1 cellular context compared by ENCODE assay signal in genomic region chr1:220990417-220991337, GRCh38.
TF ChIP-seq lines count a peak whose summit lies in the region.

No MANE protein-coding gene starts in this region.

TF ChIP-seq in HEK293, 187 proteins besides CTCF, POLR2A, EP300 and RAD21 (continued from another document and continues in another):
- no peak for TF ChIP-seq TSHZ1 (tag by site-specific recombination; IDR thresholded peaks at IDR 0.05; ENCODE audit: borderline replicate concordance)
- TF ChIP-seq KLF7 (tag by site-specific recombination; IDR thresholded peaks at IDR 0.05; ENCODE audit: borderline replicate concordance), result peak; percentile 58; the same call in 1 of the 2 replicates
- TF ChIP-seq, protein P1, sequence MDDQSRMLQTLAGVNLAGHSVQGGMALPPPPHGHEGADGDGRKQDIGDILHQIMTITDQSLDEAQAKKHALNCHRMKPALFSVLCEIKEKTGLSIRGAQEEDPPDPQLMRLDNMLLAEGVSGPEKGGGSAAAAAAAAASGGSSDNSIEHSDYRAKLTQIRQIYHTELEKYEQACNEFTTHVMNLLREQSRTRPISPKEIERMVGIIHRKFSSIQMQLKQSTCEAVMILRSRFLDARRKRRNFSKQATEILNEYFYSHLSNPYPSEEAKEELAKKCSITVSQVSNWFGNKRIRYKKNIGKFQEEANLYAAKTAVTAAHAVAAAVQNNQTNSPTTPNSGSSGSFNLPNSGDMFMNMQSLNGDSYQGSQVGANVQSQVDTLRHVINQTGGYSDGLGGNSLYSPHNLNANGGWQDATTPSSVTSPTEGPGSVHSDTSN (CRISPR knock-in tag; IDR thresholded peaks at IDR 0.05), result no peak
- TF ChIP-seq HOXA7 (CRISPR knock-in tag; IDR thresholded peaks at IDR 0.05; ENCODE audit: borderline replicate concordance), result no peak
- TF ChIP-seq ZNF701 (tag by site-specific recombination; IDR thresholded peaks at IDR 0.05), result no peak
- TF ChIP-seq SCRT1 (tag by site-specific recombination; IDR thresholded peaks at IDR 0.05; ENCODE audit: borderline replicate concordance), result 0 out of 2 replicates have a peak, but pooled peaks have one; percentile 53
- TF ChIP-seq, protein P2, sequence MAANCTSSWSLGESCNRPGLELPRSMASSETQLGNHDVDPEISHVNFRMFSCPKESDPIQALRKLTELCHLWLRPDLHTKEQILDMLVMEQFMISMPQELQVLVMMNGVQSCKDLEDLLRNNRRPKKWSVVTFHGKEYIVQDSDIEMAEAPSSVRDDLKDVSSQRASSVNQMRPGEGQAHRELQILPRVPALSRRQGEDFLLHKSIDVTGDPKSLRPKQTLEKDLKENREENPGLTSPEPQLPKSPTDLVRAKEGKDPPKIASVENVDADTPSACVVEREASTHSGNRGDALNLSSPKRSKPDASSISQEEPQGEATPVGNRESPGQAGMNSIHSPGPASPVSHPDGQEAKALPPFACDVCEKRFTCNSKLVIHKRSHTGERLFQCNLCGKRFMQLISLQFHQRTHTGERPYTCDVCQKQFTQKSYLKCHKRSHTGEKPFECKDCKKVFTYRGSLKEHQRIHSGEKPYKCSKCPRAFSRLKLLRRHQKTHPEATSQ (tag by site-specific recombination; IDR thresholded peaks at IDR 0.05), result no peak
- TF ChIP-seq ZNF623 (tag by site-specific recombination; IDR thresholded peaks at IDR 0.05), result no peak
- no peak for TF ChIP-seq ZNF121 (tag by site-specific recombination; IDR thresholded peaks at IDR 0.05)
- TF ChIP-seq ZNF596 (tag by site-specific recombination; IDR thresholded peaks at IDR 0.05), result 0 out of 2 replicates have a peak, but pooled peaks have one; percentile 21
- peak; percentile 96 for TF ChIP-seq MZF1 (tag by site-specific recombination; IDR thresholded peaks at IDR 0.05; ENCODE audit: borderline replicate concordance)
- TF ChIP-seq HIC1 (tag by site-specific recombination; IDR thresholded peaks at IDR 0.05), result peak; percentile 78
- TF ChIP-seq, protein P3, sequence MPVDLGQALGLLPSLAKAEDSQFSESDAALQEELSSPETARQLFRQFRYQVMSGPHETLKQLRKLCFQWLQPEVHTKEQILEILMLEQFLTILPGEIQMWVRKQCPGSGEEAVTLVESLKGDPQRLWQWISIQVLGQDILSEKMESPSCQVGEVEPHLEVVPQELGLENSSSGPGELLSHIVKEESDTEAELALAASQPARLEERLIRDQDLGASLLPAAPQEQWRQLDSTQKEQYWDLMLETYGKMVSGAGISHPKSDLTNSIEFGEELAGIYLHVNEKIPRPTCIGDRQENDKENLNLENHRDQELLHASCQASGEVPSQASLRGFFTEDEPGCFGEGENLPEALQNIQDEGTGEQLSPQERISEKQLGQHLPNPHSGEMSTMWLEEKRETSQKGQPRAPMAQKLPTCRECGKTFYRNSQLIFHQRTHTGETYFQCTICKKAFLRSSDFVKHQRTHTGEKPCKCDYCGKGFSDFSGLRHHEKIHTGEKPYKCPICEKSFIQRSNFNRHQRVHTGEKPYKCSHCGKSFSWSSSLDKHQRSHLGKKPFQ (tag by site-specific recombination; IDR thresholded peaks at IDR 0.05), result peak; percentile 60
- TF ChIP-seq ZNF558 (tag by site-specific recombination; IDR thresholded peaks at IDR 0.05), result no peak
- TF ChIP-seq BCL11B (tag by site-specific recombination; IDR thresholded peaks at IDR 0.05; ENCODE audit: low read depth), result no peak
- no peak for TF ChIP-seq ZNF404 (tag by site-specific recombination; IDR thresholded peaks at IDR 0.05)
- TF ChIP-seq ZNF843 (tag by site-specific recombination; IDR thresholded peaks at IDR 0.05), result peak; percentile 95
- TF ChIP-seq OSR2 (tag by site-specific recombination; IDR thresholded peaks at IDR 0.05), result peak; percentile 82
- TF ChIP-seq ZSCAN30 (tag by site-specific recombination; IDR thresholded peaks at IDR 0.05), result peak; percentile 38; the same call in 1 of the 2 replicates
- TF ChIP-seq ZNF580 (tag by site-specific recombination; IDR thresholded peaks at IDR 0.05), result peak; percentile 87
- peak; percentile 29; the same call in 1 of the 2 replicates for TF ChIP-seq KLF10 (tag by site-specific recombination; IDR thresholded peaks at IDR 0.05)
- peak; percentile 100 for TF ChIP-seq WT1 (tag by site-specific recombination; IDR thresholded peaks at IDR 0.05)
- TF ChIP-seq EGR2 (tag by site-specific recombination; IDR thresholded peaks at IDR 0.05; ENCODE audit: low read depth), result no peak
- TF ChIP-seq ZNF184 (tag by site-specific recombination; IDR thresholded peaks at IDR 0.05), result no peak
- TF ChIP-seq, protein P4, sequence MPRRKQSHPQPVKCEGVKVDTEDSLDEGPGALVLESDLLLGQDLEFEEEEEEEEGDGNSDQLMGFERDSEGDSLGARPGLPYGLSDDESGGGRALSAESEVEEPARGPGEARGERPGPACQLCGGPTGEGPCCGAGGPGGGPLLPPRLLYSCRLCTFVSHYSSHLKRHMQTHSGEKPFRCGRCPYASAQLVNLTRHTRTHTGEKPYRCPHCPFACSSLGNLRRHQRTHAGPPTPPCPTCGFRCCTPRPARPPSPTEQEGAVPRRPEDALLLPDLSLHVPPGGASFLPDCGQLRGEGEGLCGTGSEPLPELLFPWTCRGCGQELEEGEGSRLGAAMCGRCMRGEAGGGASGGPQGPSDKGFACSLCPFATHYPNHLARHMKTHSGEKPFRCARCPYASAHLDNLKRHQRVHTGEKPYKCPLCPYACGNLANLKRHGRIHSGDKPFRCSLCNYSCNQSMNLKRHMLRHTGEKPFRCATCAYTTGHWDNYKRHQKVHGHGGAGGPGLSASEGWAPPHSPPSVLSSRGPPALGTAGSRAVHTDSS (tag by site-specific recombination; IDR thresholded peaks at IDR 0.05), result no peak
- TF ChIP-seq TCF7L2 (IDR thresholded peaks at IDR 0.05; ENCODE audit: borderline replicate concordance, low read depth, low read length), result peak; percentile 88
- TF ChIP-seq FEZF1 (tag by site-specific recombination; IDR thresholded peaks at IDR 0.05), result peak; percentile 90
- TF ChIP-seq ZNF133 (tag by site-specific recombination; IDR thresholded peaks at IDR 0.05), result no peak
- no peak for TF ChIP-seq PRDM1 (tag by site-specific recombination; IDR thresholded peaks at IDR 0.05)
- peak; percentile 79 for TF ChIP-seq PRDM6 (tag by site-specific recombination; IDR thresholded peaks at IDR 0.05)
- no peak for TF ChIP-seq ZBTB49 (tag by site-specific recombination; IDR thresholded peaks at IDR 0.05; ENCODE audit: low read depth)
- no peak for TF ChIP-seq ZNF311 (tag by site-specific recombination; IDR thresholded peaks at IDR 0.05; ENCODE audit: borderline replicate concordance)
- TF ChIP-seq SP7 (tag by site-specific recombination; IDR thresholded peaks at IDR 0.05), result 0 out of 2 replicates have a peak, but pooled peaks have one; percentile 37
- TF ChIP-seq OVOL3 (tag by site-specific recombination; IDR thresholded peaks at IDR 0.05), result peak; percentile 54; the same call in 1 of the 2 replicates
- no peak for TF ChIP-seq ZNF830 (tag by site-specific recombination; IDR thresholded peaks at IDR 0.05; ENCODE audit: low read depth)
- peak; percentile 62; the same call in 1 of the 2 replicates for TF ChIP-seq ZNF423 (tag by site-specific recombination; IDR thresholded peaks at IDR 0.05)
- TF ChIP-seq TRIM28 (IDR thresholded peaks at IDR 0.05; ENCODE audit: borderline replicate concordance, low read length), result peak; percentile 75
- no peak for TF ChIP-seq ZNF324 (tag by site-specific recombination; IDR thresholded peaks at IDR 0.05)
- TF ChIP-seq ZNF157 (tag by site-specific recombination; IDR thresholded peaks at IDR 0.05), result no peak
- TF ChIP-seq, protein P5, sequence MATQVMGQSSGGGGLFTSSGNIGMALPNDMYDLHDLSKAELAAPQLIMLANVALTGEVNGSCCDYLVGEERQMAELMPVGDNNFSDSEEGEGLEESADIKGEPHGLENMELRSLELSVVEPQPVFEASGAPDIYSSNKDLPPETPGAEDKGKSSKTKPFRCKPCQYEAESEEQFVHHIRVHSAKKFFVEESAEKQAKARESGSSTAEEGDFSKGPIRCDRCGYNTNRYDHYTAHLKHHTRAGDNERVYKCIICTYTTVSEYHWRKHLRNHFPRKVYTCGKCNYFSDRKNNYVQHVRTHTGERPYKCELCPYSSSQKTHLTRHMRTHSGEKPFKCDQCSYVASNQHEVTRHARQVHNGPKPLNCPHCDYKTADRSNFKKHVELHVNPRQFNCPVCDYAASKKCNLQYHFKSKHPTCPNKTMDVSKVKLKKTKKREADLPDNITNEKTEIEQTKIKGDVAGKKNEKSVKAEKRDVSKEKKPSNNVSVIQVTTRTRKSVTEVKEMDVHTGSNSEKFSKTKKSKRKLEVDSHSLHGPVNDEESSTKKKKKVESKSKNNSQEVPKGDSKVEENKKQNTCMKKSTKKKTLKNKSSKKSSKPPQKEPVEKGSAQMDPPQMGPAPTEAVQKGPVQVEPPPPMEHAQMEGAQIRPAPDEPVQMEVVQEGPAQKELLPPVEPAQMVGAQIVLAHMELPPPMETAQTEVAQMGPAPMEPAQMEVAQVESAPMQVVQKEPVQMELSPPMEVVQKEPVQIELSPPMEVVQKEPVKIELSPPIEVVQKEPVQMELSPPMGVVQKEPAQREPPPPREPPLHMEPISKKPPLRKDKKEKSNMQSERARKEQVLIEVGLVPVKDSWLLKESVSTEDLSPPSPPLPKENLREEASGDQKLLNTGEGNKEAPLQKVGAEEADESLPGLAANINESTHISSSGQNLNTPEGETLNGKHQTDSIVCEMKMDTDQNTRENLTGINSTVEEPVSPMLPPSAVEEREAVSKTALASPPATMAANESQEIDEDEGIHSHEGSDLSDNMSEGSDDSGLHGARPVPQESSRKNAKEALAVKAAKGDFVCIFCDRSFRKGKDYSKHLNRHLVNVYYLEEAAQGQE (tag by site-specific recombination; IDR thresholded peaks at IDR 0.05), result no peak
- TF ChIP-seq MYNN (tag by site-specific recombination; IDR thresholded peaks at IDR 0.05; ENCODE audit: borderline replicate concordance), result no peak
- TF ChIP-seq SP2 (tag by site-specific recombination; IDR thresholded peaks at IDR 0.05), result no peak
- 0 out of 2 replicates have a peak, but pooled peaks have one; percentile 41 for TF ChIP-seq ZNF610 (tag by site-specific recombination; IDR thresholded peaks at IDR 0.05; ENCODE audit: borderline replicate concordance)
